In genomic region chr15:71448688-71449114, GRCh38 we compare ENCODE assay signal across 9 cellular contexts.
DNase-seq lines count a peak whose midpoint lies in the region; ATAC-seq, FAIRE-seq and TF ChIP-seq lines count a peak whose summit lies in the region.
"Had no signal": no experiment of that assay in that cellular context is flagged by ENCODE, and none has a peak within 500 bp of the region (broad histone marks: within the 10 kb centered on the region; RNA-seq: fewer than 3 reads in every experiment).

No MANE protein-coding gene starts in this region.

- H3K36me3 ChIP-seq in kidney (ENCODE audit: control insufficient read depth in 1 of 2, insufficient read depth in 2 of 2, low read length in 2 of 2) (no peaks in the 10 kb centered on the region), upper lobe of left lung (no peaks in the 10 kb centered on the region)

- H3K4me3 ChIP-seq in AG04449 (ENCODE audit: low read depth, low read length) = no peak overlapping the region
- no peak overlapping the region for H3K4me3 ChIP-seq in kidney (ENCODE audit: low read length in 2 of 2)
- no peak overlapping the region for H3K4me3 ChIP-seq in upper lobe of left lung

- H3K4me3 Mint-ChIP-seq in MCF 10A (ENCODE audit: unreplicated experiment) = no peak overlapping the region
- H3K4me3 Mint-ChIP-seq: central memory CD8-positive, alpha-beta T cell had no signal

- H3K27me3 ChIP-seq in upper lobe of left lung = no peaks in the 10 kb centered on the region

- DNase-seq in AG04449 (ENCODE audit: low read depth, low spot score) = no peak
- DNase-seq in GM18507 (ENCODE audit: extremely low spot score, insufficient read length, low read depth) = no peak
- DNase-seq in NCI-H345 (lab: John Stamatoyannopoulos, UW) = peak; percentile 4
- DNase-seq in MCF 10A (ENCODE audit: unreplicated experiment) = peak; percentile 79
- no peak for DNase-seq in kidney
- no peak for DNase-seq in upper lobe of left lung
- DNase-seq in GOT3 (lab: John Stamatoyannopoulos, UW) = no peak

- H3K27ac ChIP-seq in kidney (ENCODE audit: low read depth in 2 of 2, low read length in 2 of 2) (no peak overlapping the region), upper lobe of left lung (peak overlapping the region in 1 of 4 donors; percentile 6)

- H3K9ac ChIP-seq in kidney (ENCODE audit: low read length in 2 of 2) = no peak overlapping the region

- no peaks in the 10 kb centered on the region for H3K4me1 Mint-ChIP-seq in MCF 10A (ENCODE audit: insufficient read depth, unreplicated experiment)
- H3K4me1 Mint-ChIP-seq: central memory CD8-positive, alpha-beta T cell had no signal

- H3K36me3 Mint-ChIP-seq in MCF 10A (ENCODE audit: insufficient read depth, unreplicated experiment) = peaks cover 6% of the 10 kb centered on the region

- no peaks in the 10 kb centered on the region for H3K27me3 Mint-ChIP-seq in MCF 10A (ENCODE audit: insufficient read depth, unreplicated experiment)

- H3K27ac Mint-ChIP-seq in MCF 10A (ENCODE audit: low read depth, unreplicated experiment) = peak overlapping the region; percentile 39

- TF ChIP-seq CTCF in AG04449 (IDR thresholded peaks at IDR 0.05; ENCODE audit: insufficient read depth, low read length, missing control alignments) (peak; percentile 75), MCF 10A (IDR thresholded peaks at IDR 0.05; ENCODE audit: unreplicated experiment) (peak; percentile 86), kidney (IDR thresholded peaks at IDR 0.05; ENCODE audit: borderline replicate concordance, extremely low read depth, insufficient read depth) (peak; percentile 93), upper lobe of left lung (IDR thresholded peaks at IDR 0.05) (peak; percentile 71 to 92 (median 79))

- no peak for TF ChIP-seq POLR2A in upper lobe of left lung (IDR thresholded peaks at IDR 0.05)

- intact Hi-C loops in MCF 10A (cut with micrococcal nuclease) = loop anchor here (1.0 to 5.0 kb wide), 5 partner anchors 126 to 709 kb away; no protein-coding TSS in a partner anchor
- intact Hi-C loops in kidney (cut with DNase I) = no loop called here

- TF ChIP-seq EP300 in upper lobe of left lung (IDR thresholded peaks at IDR 0.05) = no peak

- H3K4me1 ChIP-seq in kidney (ENCODE audit: control insufficient read depth in 1 of 2, insufficient read depth in 1 of 2, low read depth in 1 of 2, low read length in 2 of 2) (peaks cover 3 to 6% of the 10 kb centered on the region in 2 donors), upper lobe of left lung (peaks cover 0 to 11% (median 5%) of the 10 kb centered on the region in 4 donors)

- no TSS peak for BruUV-seq in MCF 10A (replicated peaks; lab: Mats Ljungman, UMichigan)

- FAIRE-seq in GM18507 (lab: Jason Lieb, UNC) (peak; percentile 18), kidney (lab: Jason Lieb, UNC) (no peak)

- H3K9me3 ChIP-seq in kidney (ENCODE audit: control insufficient read depth in 1 of 2, low read length in 2 of 2) (no peaks in the 10 kb centered on the region), upper lobe of left lung (no peaks in the 10 kb centered on the region)

- ATAC-seq in upper lobe of left lung (ENCODE audit: low FRiP score in 2 of 2) = peak; percentile 64 to 66
- ATAC-seq in HG02642 (IDR thresholded peaks at IDR 0.05; ENCODE audit: poor library complexity, unreplicated experiment) = no peak

- 96% methylated on average over 2 of the region's 2 CpGs; no CpG with 5 or more reads in 1 of the 2 donors for WGBS in upper lobe of left lung, 2 donors

- no peaks in the 10 kb centered on the region for H3K9me3 Mint-ChIP-seq in MCF 10A (ENCODE audit: unreplicated experiment)
- H3K9me3 Mint-ChIP-seq: central memory CD8-positive, alpha-beta T cell had no signal

- CTCF ChIA-PET in AG04449 (lab: Yijun Ruan, JAX) = interaction anchor here (0.9 to 4.5 kb wide), 12 partner anchors 10 to 352 kb away, joined by 3 to 71 read pairs (median 6); no protein-coding TSS in a partner anchor
- CTCF ChIA-PET in MCF 10A (lab: Yijun Ruan, JAX) = interaction anchor here (1.0 to 2.3 kb wide), 3 partner anchors 203 to 707 kb away, joined by 4 to 19 read pairs (median 15); no protein-coding TSS in a partner anchor

- POLR2A ChIA-PET in AG04449 (lab: Yijun Ruan, JAX) (no interaction called here), MCF 10A (lab: Yijun Ruan, JAX) (interaction anchor here (1.5 kb wide), 1 partner anchor 12 kb away, joined by 3 read pairs; no protein-coding TSS in a partner anchor)

Comparison
In these comparisons a context has a peak if more than half of its experiments do, and no peak if none do; other contexts are left out.
1. DNase-seq: peak in NCI-H345 (single experiment) and MCF 10A (single experiment); none in AG04449 (single experiment), GM18507 (single experiment), kidney (single experiment), upper lobe of left lung (0 of 2) and GOT3 (single experiment).
2. Peak in every context shown above with its lines, with median percentiles within 50 percentile points of each other: CTCF ChIP-seq.